In genomic region chr17:17698869-17699351, GRCh38 we compare ENCODE assay signal across 9 cellular contexts. TPM values are rescaled to one million over a fixed set of nuclear protein-coding genes. Genes with fewer than 3 reads are reported as not detected.
DNase-seq lines count a peak whose midpoint lies in the region; ATAC-seq and TF ChIP-seq lines count a peak whose summit lies in the region.
"Had no signal": no experiment of that assay in that cellular context is flagged by ENCODE, and none has a peak within 500 bp of the region (broad histone marks: within the 10 kb centered on the region; RNA-seq: fewer than 3 reads in every experiment).

No MANE protein-coding gene starts in this region.

- no peaks in the 10 kb centered on the region for H3K9me3 ChIP-seq in MG63

- H3K27me3 ChIP-seq in MG63 = no peaks in the 10 kb centered on the region

- no peak overlapping the region for H3K4me3 ChIP-seq in MG63

- TF ChIP-seq CTCF in GM13977 (IDR thresholded peaks at IDR 0.05; ENCODE audit: extremely low read depth, insufficient read depth, missing control alignments) = no peak

- H3K36me3 ChIP-seq in MG63 = no peaks in the 10 kb centered on the region

- ATAC-seq in HG02938 (IDR thresholded peaks at IDR 0.05; ENCODE audit: unreplicated experiment) = no peak
- ATAC-seq: activated CD8-positive, alpha-beta T cell treated with anti-CD3 and anti-CD28 coated beads for 36 hours had no signal

- in situ Hi-C loops in GM13977 (cut with MboI; ENCODE audit: low pct_unique_long_range_greater_than_20kb, low sequenced_read_pairs, unreplicated experiment) = no loop called here

- peak; percentile 53 for DNase-seq in D341Med (ENCODE audit: low spot score)
- peak; percentile 27 for DNase-seq in NCI-H69 (lab: John Stamatoyannopoulos, UW)
- DNase-seq in fibroblast of gingiva (ENCODE audit: low read depth) = peak; percentile 15
- peak; percentile 80 for DNase-seq in renal cortical epithelial cell (ENCODE audit: low read depth)
- no peak for DNase-seq in MG63
- no peak for DNase-seq in GM13977 (ENCODE audit: low spot score)
- no peak for DNase-seq in amygdala (lab: John Stamatoyannopoulos, UW)

RNA-seq across cellular contexts. Expression of gene RAI1, which starts 17.7 kb away (rescaled TPM):
- 9.9 and 25.1 TPM in 2 replicates for total RNA-seq in renal cortical epithelial cell
- 2.9 and 7.1 TPM in 2 replicates for total RNA-seq in MG63 (2014; rRNA removed; shearing (Covaris generic); ENCODE audit: low replicate concordance)

Comparison
In these comparisons a context has a peak if more than half of its experiments do, and no peak if none do; other contexts are left out.
1. DNase-seq: peak in D341Med (single experiment), NCI-H69 (single experiment), fibroblast of gingiva (single experiment) and renal cortical epithelial cell (single experiment); none in MG63 (single experiment), GM13977 (single experiment) and amygdala (0 of 56).